Comparison of ENCODE assay signal across 21 cellular contexts in the genomic region with DNA sequence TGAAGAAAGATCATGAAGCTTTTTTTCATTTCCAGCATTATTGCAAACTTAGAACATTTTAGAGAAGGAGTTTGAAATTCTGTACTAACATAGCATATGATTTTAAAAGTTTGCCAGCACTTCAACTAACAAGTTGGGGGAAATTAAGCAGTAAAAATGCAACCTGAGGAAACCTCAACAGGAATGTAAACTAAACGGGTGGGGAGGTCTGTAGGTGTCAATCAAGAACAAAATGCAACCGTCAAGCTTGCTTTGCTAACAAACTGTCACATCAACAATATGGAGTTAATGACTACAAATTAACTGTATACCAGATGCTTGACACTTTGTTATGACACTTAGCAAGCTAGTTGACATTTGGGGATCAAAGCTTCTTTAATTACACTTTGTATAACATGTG. TPM values are rescaled to one million over a fixed set of nuclear protein-coding genes. Genes with fewer than 3 reads are reported as not detected.
"Had no signal": no experiment of that assay in that cellular context is flagged by ENCODE, and none has a peak within 500 bp of the region (broad histone marks: within the 10 kb centered on the region; RNA-seq: fewer than 3 reads in every experiment).

No MANE protein-coding gene starts in this region.

- H3K4me3 Mint-ChIP-seq: naive thymus-derived CD8-positive, alpha-beta T cell; stimulated activated naive B cell treated with anti-CD40 and anti-IgM and Interleukin-4, amounts not matched to agents 10 μg/mL and 1 μg/mL and 100 μg/mL, for 72 hours; stimulated activated naive CD8-positive, alpha-beta T cell treated with anti-CD3 and anti-CD28 coated beads, Interleukin-15, amount 100 ng/mL, for 72 hours had no signal

- H3K9me3 Mint-ChIP-seq: stimulated activated naive B cell treated with anti-CD40 and anti-IgM and Interleukin-4, amounts not matched to agents 10 μg/mL and 1 μg/mL and 100 μg/mL, for 72 hours; stimulated activated naive CD8-positive, alpha-beta T cell treated with anti-CD3 and anti-CD28 coated beads, Interleukin-15, amount 100 ng/mL, for 72 hours had no signal

- H3K27me3 ChIP-seq: gastrocnemius medialis, heart right ventricle, neutrophil, testis, tibial nerve, upper lobe of right lung, vagina had no signal

- H3K27me3 Mint-ChIP-seq: stimulated activated naive B cell treated with anti-CD40 and anti-IgM and Interleukin-4, amounts not matched to agents 10 μg/mL and 1 μg/mL and 100 μg/mL, for 72 hours; stimulated activated naive CD8-positive, alpha-beta T cell treated with anti-CD3 and anti-CD28 coated beads, Interleukin-15, amount 100 ng/mL, for 72 hours had no signal

- H3K4me1 ChIP-seq: gastrocnemius medialis, heart right ventricle, psoas muscle, testis, tibial nerve, upper lobe of right lung, vagina had no signal

- H3K4me1 Mint-ChIP-seq: naive thymus-derived CD8-positive, alpha-beta T cell; stimulated activated naive B cell treated with anti-CD40 and anti-IgM and Interleukin-4, amounts not matched to agents 10 μg/mL and 1 μg/mL and 100 μg/mL, for 72 hours; stimulated activated naive CD8-positive, alpha-beta T cell treated with anti-CD3 and anti-CD28 coated beads, Interleukin-15, amount 100 ng/mL, for 72 hours had no signal

- H3K36me3 ChIP-seq: gastrocnemius medialis, heart right ventricle, neutrophil, tibial nerve, upper lobe of right lung, vagina had no signal

- H3K36me3 Mint-ChIP-seq: naive thymus-derived CD8-positive, alpha-beta T cell; stimulated activated naive B cell treated with anti-CD40 and anti-IgM and Interleukin-4, amounts not matched to agents 10 μg/mL and 1 μg/mL and 100 μg/mL, for 72 hours had no signal

- H3K9me3 ChIP-seq: gastrocnemius medialis, heart right ventricle, mucosa of descending colon, neutrophil, psoas muscle, testis, tibial nerve, upper lobe of right lung, vagina had no signal

- H3K27ac Mint-ChIP-seq: naive thymus-derived CD8-positive, alpha-beta T cell; stimulated activated naive B cell treated with anti-CD40 and anti-IgM and Interleukin-4, amounts not matched to agents 10 μg/mL and 1 μg/mL and 100 μg/mL, for 72 hours; stimulated activated naive CD8-positive, alpha-beta T cell treated with anti-CD3 and anti-CD28 coated beads, Interleukin-15, amount 100 ng/mL, for 72 hours had no signal

- DNase-seq: dorsolateral prefrontal cortex; effector memory CD4-positive, alpha-beta T cell; gastrocnemius medialis; heart right ventricle; hypothalamus; kidney glomerular epithelial cell; mammary epithelial cell; mucosa of descending colon; naive thymus-derived CD8-positive, alpha-beta T cell; psoas muscle; retina; stimulated activated CD4-positive, alpha-beta T cell treated with anti-CD3 and anti-CD28 coated beads, Interleukin-2, amount 100 ng/mL, for 24 hours; stimulated activated CD4-positive, alpha-beta T cell treated with anti-CD3 and anti-CD28 coated beads, Interleukin-4, amount 100 ng/mL, for 4 hours; stimulated activated naive B cell treated with anti-CD40 and anti-IgM and Interleukin-4, amounts not matched to agents 10 μg/mL and 1 μg/mL and 100 μg/mL, for 72 hours; stimulated activated naive CD8-positive, alpha-beta T cell treated with anti-CD3 and anti-CD28 coated beads, Interleukin-15, amount 100 ng/mL, for 72 hours; testis; upper lobe of right lung had no signal

- H3K4me3 ChIP-seq: dorsolateral prefrontal cortex, gastrocnemius medialis, heart right ventricle, mucosa of descending colon, psoas muscle, testis, tibial nerve, upper lobe of right lung, vagina had no signal

- H3K27ac ChIP-seq: dorsolateral prefrontal cortex, gastrocnemius medialis, heart right ventricle, neutrophil, psoas muscle, testis, tibial nerve, upper lobe of right lung, vagina had no signal

RNA-seq across cellular contexts. Expression of a gene that starts 52.2 kb away (rescaled TPM):
- total RNA-seq: naive thymus-derived CD8-positive, alpha-beta T cell; osteoblast had no signal
